13 cellular contexts compared by ENCODE assay signal in genomic region chr2:222504714-222505113, GRCh38.
A peak's percentile ranks its signal among the peaks of the same experiment; 100 is the strongest.
DNase-seq lines count a peak whose midpoint lies in the region; ATAC-seq and TF ChIP-seq lines count a peak whose summit lies in the region.
"Had no signal": no experiment of that assay in that cellular context is flagged by ENCODE, and none has a peak within 500 bp of the region (broad histone marks: within the 10 kb centered on the region; RNA-seq: fewer than 3 reads in every experiment).

No MANE protein-coding gene starts in this region.

- DNase-seq in NOMO-1 treated with dmso at 0.1 percent for 144 hours (lab: John Stamatoyannopoulos, UW; ENCODE audit: unreplicated experiment) (peak; percentile 45), Karpas-422 (no peak), cardiac septum (ENCODE audit: low spot score) (no peak), brain microvascular endothelial cell (no peak)
- DNase-seq in activated naive CD4-positive, alpha-beta T cell treated with anti-CD3 and anti-CD28 coated beads, Interleukin-2, amount 10 ng/mL, durations not matched to agents 7 days and 5 days, result no peak
- DNase-seq: activated CD4-positive, alpha-beta T cell treated with anti-CD3 and anti-CD28 coated beads for 1 hour; activated naive CD8-positive, alpha-beta T cell treated with anti-CD3 and anti-CD28 coated beads, Interleukin-2, amount 50 U/mL, for 24 hours; occipital lobe; tibial artery had no signal

- CTCF ChIA-PET in activated naive CD4-positive, alpha-beta T cell treated with anti-CD3 and anti-CD28 coated beads, Interleukin-2, amount 10 ng/mL, durations not matched to agents 7 days and 5 days (lab: Charles Lee), result no interaction called here

- no peaks in the 10 kb centered on the region for H3K9me3 Mint-ChIP-seq in activated naive CD4-positive, alpha-beta T cell treated with anti-CD3 and anti-CD28 coated beads, Interleukin-2, amount 10 ng/mL, durations not matched to agents 7 days and 5 days
- H3K9me3 Mint-ChIP-seq: activated naive CD8-positive, alpha-beta T cell treated with anti-CD3 and anti-CD28 coated beads, Interleukin-2, amount 50 U/mL, for 24 hours had no signal

- H3K9me3 ChIP-seq in Karpas-422 (ENCODE audit: low read length), result no peaks in the 10 kb centered on the region
- H3K9me3 ChIP-seq: tibial artery had no signal

- no peak overlapping the region for H3K4me3 ChIP-seq in Karpas-422 (ENCODE audit: low read length)
- H3K4me3 ChIP-seq in brain microvascular endothelial cell (ENCODE audit: low read depth, low read length), result no peak overlapping the region
- H3K4me3 ChIP-seq: tibial artery had no signal

- peaks cover 7% of the 10 kb centered on the region for H3K4me1 Mint-ChIP-seq in activated naive CD4-positive, alpha-beta T cell treated with anti-CD3 and anti-CD28 coated beads, Interleukin-2, amount 10 ng/mL, durations not matched to agents 7 days and 5 days
- H3K4me1 Mint-ChIP-seq: activated naive CD8-positive, alpha-beta T cell treated with anti-CD3 and anti-CD28 coated beads, Interleukin-2, amount 50 U/mL, for 24 hours had no signal

- no peaks in the 10 kb centered on the region for H3K27me3 ChIP-seq in Karpas-422 (ENCODE audit: low read length)
- H3K27me3 ChIP-seq in brain microvascular endothelial cell (replicated peaks), result no peaks in the 10 kb centered on the region
- H3K27me3 ChIP-seq: tibial artery had no signal

- H3K4me1 ChIP-seq in Karpas-422 (ENCODE audit: low read length), result no peaks in the 10 kb centered on the region
- H3K4me1 ChIP-seq: tibial artery had no signal

- in situ Hi-C loops in brain microvascular endothelial cell (cut with HindIII; ENCODE audit: low pct_ligation_motif_present, low sequenced_read_pairs), result no loop called here

- no peak overlapping the region for H3K4me3 Mint-ChIP-seq in activated naive CD4-positive, alpha-beta T cell treated with anti-CD3 and anti-CD28 coated beads, Interleukin-2, amount 10 ng/mL, durations not matched to agents 7 days and 5 days
- H3K4me3 Mint-ChIP-seq: activated naive CD8-positive, alpha-beta T cell treated with anti-CD3 and anti-CD28 coated beads, Interleukin-2, amount 50 U/mL, for 24 hours had no signal

- no peak overlapping the region for H3K4me2 ChIP-seq in Karpas-422 (ENCODE audit: low read depth, low read length, poor library complexity, severe bottlenecking)

- H3K9ac ChIP-seq in Karpas-422 (ENCODE audit: low read length), result no peak overlapping the region

- ATAC-seq in GM18511 (IDR thresholded peaks at IDR 0.05; ENCODE audit: unreplicated experiment) (peak; percentile 97), GM21367 (IDR thresholded peaks at IDR 0.05; ENCODE audit: unreplicated experiment) (peak; percentile 99), HG03060 (IDR thresholded peaks at IDR 0.05; ENCODE audit: low read depth, unreplicated experiment) (peak; percentile 96)
- ATAC-seq: activated naive CD8-positive, alpha-beta T cell treated with anti-CD3 and anti-CD28 coated beads, Interleukin-2, amount 50 U/mL, for 24 hours had no signal

- H3K27me3 Mint-ChIP-seq in activated naive CD4-positive, alpha-beta T cell treated with anti-CD3 and anti-CD28 coated beads, Interleukin-2, amount 10 ng/mL, durations not matched to agents 7 days and 5 days, result peaks cover 5% of the 10 kb centered on the region
- H3K27me3 Mint-ChIP-seq: activated naive CD8-positive, alpha-beta T cell treated with anti-CD3 and anti-CD28 coated beads, Interleukin-2, amount 50 U/mL, for 24 hours had no signal

- intact Hi-C loops in cardiac septum (cut with DNase I), result no loop called here

- no peaks in the 10 kb centered on the region for H3K9me2 ChIP-seq in Karpas-422 (replicated peaks; ENCODE audit: insufficient read depth, low read length)

- H3K27ac ChIP-seq in Karpas-422 (ENCODE audit: low read length) (no peak overlapping the region), brain microvascular endothelial cell (no peak overlapping the region)
- H3K27ac ChIP-seq: RWPE1, tibial artery had no signal

- no peak for TF ChIP-seq CTCF in brain microvascular endothelial cell (IDR thresholded peaks at IDR 0.05; ENCODE audit: low read depth, low read length, missing control alignments)

- H3K79me2 ChIP-seq in Karpas-422 (ENCODE audit: low read length), result no peaks in the 10 kb centered on the region

- H3K36me3 Mint-ChIP-seq in activated naive CD4-positive, alpha-beta T cell treated with anti-CD3 and anti-CD28 coated beads, Interleukin-2, amount 10 ng/mL, durations not matched to agents 7 days and 5 days, result no peaks in the 10 kb centered on the region

- no peak overlapping the region for H2AFZ ChIP-seq in Karpas-422 (ENCODE audit: low read length)

- no peaks in the 10 kb centered on the region for H4K20me1 ChIP-seq in Karpas-422 (ENCODE audit: insufficient read depth, low read depth, low read length)

- H3K27ac Mint-ChIP-seq in activated naive CD4-positive, alpha-beta T cell treated with anti-CD3 and anti-CD28 coated beads, Interleukin-2, amount 10 ng/mL, durations not matched to agents 7 days and 5 days, result no peak overlapping the region
- H3K27ac Mint-ChIP-seq: activated naive CD8-positive, alpha-beta T cell treated with anti-CD3 and anti-CD28 coated beads, Interleukin-2, amount 50 U/mL, for 24 hours had no signal

- no peaks in the 10 kb centered on the region for H3K36me3 ChIP-seq in Karpas-422 (ENCODE audit: insufficient read depth, low read length)
- no peaks in the 10 kb centered on the region for H3K36me3 ChIP-seq in brain microvascular endothelial cell (replicated peaks)
- H3K36me3 ChIP-seq: tibial artery had no signal
